Comparison of ENCODE assay signal across 9 cellular contexts in genomic region chr1:152034324-152034653, GRCh38. TPM values are rescaled to one million over a fixed set of nuclear protein-coding genes. Genes with fewer than 3 reads are reported as not detected.
A peak's percentile ranks its signal among the peaks of the same experiment; 100 is the strongest.
DNase-seq lines count a peak whose midpoint lies in the region; ATAC-seq, FAIRE-seq and TF ChIP-seq lines count a peak whose summit lies in the region.
"Had no signal": no experiment of that assay in that cellular context is flagged by ENCODE, and none has a peak within 500 bp of the region (broad histone marks: within the 10 kb centered on the region; RNA-seq: fewer than 3 reads in every experiment).

No MANE protein-coding gene starts in this region.

- H3K4me2 ChIP-seq in astrocyte (ENCODE audit: low read length), result peak overlapping the region; percentile 85

- peak overlapping the region; percentile 99 for H3K9ac ChIP-seq in astrocyte (ENCODE audit: low read length)

- no peak for FAIRE-seq in astrocyte (lab: Jason Lieb, UNC)

- peaks cover 34% of the 10 kb centered on the region for H3K36me3 Mint-ChIP-seq in astrocyte (ENCODE audit: low read depth, unreplicated experiment)

- peaks cover 40% of the 10 kb centered on the region for H3K79me2 ChIP-seq in astrocyte (ENCODE audit: insufficient read depth, low read length)

- peak overlapping the region; percentile 94 for H3K27ac ChIP-seq in astrocyte (ENCODE audit: low read depth, low read length)
- H3K27ac ChIP-seq in muscle layer of duodenum (ENCODE audit: low read length), result peak overlapping the region; percentile 98

- H3K27me3 ChIP-seq in astrocyte (ENCODE audit: insufficient read depth, low read length), result no peaks in the 10 kb centered on the region
- no peaks in the 10 kb centered on the region for H3K27me3 ChIP-seq in muscle layer of duodenum (ENCODE audit: low read depth, low read length)

- H3K36me3 ChIP-seq in astrocyte (ENCODE audit: insufficient read depth, low read length) (peaks cover 26% of the 10 kb centered on the region), muscle layer of duodenum (ENCODE audit: control insufficient read depth in 1 of 2, insufficient read depth in 2 of 2, low read length in 2 of 2) (peaks cover 27 to 36% of the 10 kb centered on the region in 2 donors)

- H3K4me3 ChIP-seq in astrocyte (ENCODE audit: insufficient read depth, low read depth, low read length), result peak overlapping the region; percentile 96
- peak overlapping the region; percentile 80 to 94 for H3K4me3 ChIP-seq in muscle layer of duodenum (ENCODE audit: low read depth in 1 of 2, low read length in 2 of 2)

- no peak for TF ChIP-seq CTCF in astrocyte (IDR thresholded peaks at IDR 0.05; ENCODE audit: insufficient read depth, low read depth, low read length)

- no peaks in the 10 kb centered on the region for H3K27me3 Mint-ChIP-seq in astrocyte (ENCODE audit: low read depth, unreplicated experiment)
- H3K27me3 Mint-ChIP-seq: memory B cell had no signal

- peak overlapping the region; percentile 100 for H3K4me3 Mint-ChIP-seq in astrocyte (ENCODE audit: unreplicated experiment)

- DNase-seq in DMS53 (lab: John Stamatoyannopoulos, UW) (peak; percentile 82), astrocyte (ENCODE audit: low read depth) (no peak), KG1 (lab: John Stamatoyannopoulos, UW) (no peak), AG20443 (ENCODE audit: low spot score) (no peak), SIG-M5 treated with dmso at 0.1 percent for 504 hours (lab: John Stamatoyannopoulos, UW; ENCODE audit: unreplicated experiment) (no peak), NCI-H187 treated with DMSO at 0.1 percent for 48 hours (lab: John Stamatoyannopoulos, UW) (no peak)

- peaks cover 32% of the 10 kb centered on the region for H3K4me1 Mint-ChIP-seq in astrocyte (ENCODE audit: low read depth, unreplicated experiment)

- H3K9me3 ChIP-seq in astrocyte (ENCODE audit: insufficient read depth, low read depth, low read length) (no peaks in the 10 kb centered on the region), muscle layer of duodenum (ENCODE audit: control insufficient read depth in 1 of 2, low read length in 2 of 2) (no peaks in the 10 kb centered on the region)

- H3K9me3 Mint-ChIP-seq in astrocyte (ENCODE audit: unreplicated experiment), result peaks cover 5% of the 10 kb centered on the region
- H3K9me3 Mint-ChIP-seq: memory B cell had no signal

- peak; percentile 11 for ATAC-seq in HG02973 (IDR thresholded peaks at IDR 0.05; ENCODE audit: unreplicated experiment)

- no peak overlapping the region for H2AFZ ChIP-seq in astrocyte (ENCODE audit: low read depth, low read length)

- peaks cover 46% of the 10 kb centered on the region for H4K20me1 ChIP-seq in astrocyte (ENCODE audit: insufficient read depth, low read length)

- H3K27ac Mint-ChIP-seq in astrocyte (ENCODE audit: unreplicated experiment), result peak overlapping the region; percentile 29

- peaks cover 19% of the 10 kb centered on the region for H3K4me1 ChIP-seq in astrocyte (ENCODE audit: insufficient read depth, low read length)
- peaks cover 16 to 23% of the 10 kb centered on the region in 2 donors for H3K4me1 ChIP-seq in muscle layer of duodenum (ENCODE audit: control insufficient read depth in 1 of 2, insufficient read depth in 2 of 2, low read length in 2 of 2)

RNA-seq across cellular contexts. Expression of gene S100A11, which starts 2.5 kb away (rescaled TPM):
- 1,415 and 1,482 TPM in 2 replicates for total RNA-seq in astrocyte

RNA-seq across cellular contexts. Expression of gene S100A10, which starts 40.6 kb away (rescaled TPM):
- total RNA-seq in astrocyte, result 1,137 and 1,257 TPM in 2 replicates

RNA-seq across cellular contexts. Expression of gene TCHHL1, which starts 54.6 kb away (rescaled TPM):
- not detected in 2 replicates for total RNA-seq in astrocyte
